Comparison of ENCODE assay signal across 19 cellular contexts in the genomic region with DNA sequence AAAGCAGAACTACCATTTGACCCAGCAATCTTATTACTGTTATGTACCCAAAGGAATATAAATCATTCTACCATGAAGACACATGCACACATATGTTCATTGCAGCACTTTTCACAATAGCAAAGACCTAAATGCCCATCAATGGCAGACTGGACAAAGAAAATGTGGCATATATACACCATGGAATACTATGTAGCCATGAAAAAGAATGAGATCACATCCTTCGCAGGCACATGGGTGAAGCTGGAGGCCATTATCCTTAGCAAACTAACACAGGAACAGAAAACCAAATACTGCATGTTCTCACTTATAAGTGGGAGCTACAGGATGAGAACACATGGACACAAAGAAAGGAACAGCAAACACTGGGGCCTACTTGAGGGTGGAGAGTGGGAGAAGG. TPM values are rescaled to one million over a fixed set of nuclear protein-coding genes. Genes with fewer than 3 reads are reported as not detected.
"Had no signal": no experiment of that assay in that cellular context is flagged by ENCODE, and none has a peak within 500 bp of the region (broad histone marks: within the 10 kb centered on the region; RNA-seq: fewer than 3 reads in every experiment).

No MANE protein-coding gene starts in this region.

RNA-seq across cellular contexts. Expression of a gene that starts 28.5 kb away (rescaled TPM):
- total RNA-seq: bronchial epithelial cell had no signal

RNA-seq across cellular contexts. Expression of a gene that starts 51.0 kb away (rescaled TPM):
- total RNA-seq: activated naive CD4-positive, alpha-beta T cell treated with anti-CD3 and anti-CD28 coated beads for 36 hours; activated naive CD4-positive, alpha-beta T cell treated with anti-CD3 and anti-CD28 coated beads, Interleukin-2, amount 50 U/mL, for 72 hours; activated naive CD8-positive, alpha-beta T cell treated with anti-CD3 and anti-CD28 coated beads for 36 hours; activated naive CD8-positive, alpha-beta T cell treated with anti-CD3 and anti-CD28 coated beads, Interleukin-2, amount 10 ng/mL, durations not matched to agents 7 days and 5 days; activated T-cell treated with anti-CD3 and anti-CD28 coated beads, Interleukin-2, amount 50 U/mL, for 4 hours; activated T-helper 1 cell treated with anti-CD3 and anti-CD28 coated beads, Interleukin-12 subunit alpha, Interleukin-12 subunit beta, Interleukin-2, Interleukin-4 antibody, amounts not matched to agents 30 ng/mL and 10 ng/mL and 1 ng/mL, durations not matched to agents 14 hours and 24 hours and 36 hours; activated T-helper 17 cell treated with anti-CD3 and anti-CD28 coated beads, Interleukin-2, amount 50 U/mL, for 72 hours; activated T-helper 2 cell treated with anti-CD3 and anti-CD28 coated beads, Interferon-gamma antibody, Interleukin-2, Interleukin-4, amounts not matched to agents 10 μg/mL and 5 μg/mL and 100 μg/mL, durations not matched to agents 14 hours and 24 hours and 36 hours; adrenal gland; aorta; ascending aorta; astrocyte; body of pancreas; breast epithelium; bronchial epithelial cell; cardiac muscle cell; cardiac septum; cerebellum; chondrocyte had no signal
- polyA plus RNA-seq: adrenal gland, aorta, cardiac muscle cell had no signal
